Comparison of ENCODE assay signal across 25 cellular contexts in the genomic region with DNA sequence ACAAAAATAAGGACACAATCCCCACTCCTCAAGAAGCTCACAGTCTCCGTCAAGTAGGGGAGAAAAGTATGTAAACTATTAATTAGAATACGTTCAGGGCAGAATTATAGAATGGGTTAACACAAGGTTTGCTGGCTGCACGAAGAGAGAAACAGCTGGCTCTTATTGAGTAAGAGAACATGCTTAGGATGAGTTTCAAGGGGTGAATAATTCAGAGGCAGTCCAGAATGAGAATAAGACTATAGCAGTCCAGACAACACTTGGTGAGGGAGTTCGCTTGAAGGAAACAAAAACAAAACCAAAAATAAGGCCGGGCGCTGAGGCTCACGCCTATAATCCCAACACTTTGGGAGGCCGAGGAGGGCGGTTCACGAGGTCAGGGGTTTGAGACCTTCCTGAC.
DNase-seq lines count a peak whose midpoint lies in the region; ATAC-seq and TF ChIP-seq lines count a peak whose summit lies in the region.
"Had no signal": no experiment of that assay in that cellular context is flagged by ENCODE, and none has a peak within 500 bp of the region (broad histone marks: within the 10 kb centered on the region; RNA-seq: fewer than 3 reads in every experiment).

No MANE protein-coding gene starts in this region.

- ATAC-seq in HG03565 (IDR thresholded peaks at IDR 0.05; ENCODE audit: unreplicated experiment): no peak
- no peak for ATAC-seq in stimulated activated memory B cell treated with anti-CD40 and anti-IgM and Interleukin-4, amounts not matched to agents 10 μg/mL and 1 μg/mL and 100 μg/mL, for 72 hours
- ATAC-seq: activated T-cell treated with anti-CD3 and anti-CD28 coated beads, Interleukin-2, amount 50 U/mL, for 4 hours; naive thymus-derived CD8-positive, alpha-beta T cell; T-cell had no signal

- DNase-seq in AG10803 (ENCODE audit: low read depth) (peak; percentile 76), adipocyte (ENCODE audit: low read depth) (no peak), fibroblast of the aortic adventitia (ENCODE audit: low read depth) (peak; percentile 69), myocyte (ENCODE audit: low read depth) (peak; percentile 73), foreskin melanocyte (no peak), MM.1S (no peak)
- DNase-seq: activated CD4-positive, alpha-beta T cell treated with anti-CD3 and anti-CD28 coated beads for 4 hours; activated naive CD4-positive, alpha-beta T cell; activated T-cell treated with anti-CD3 and anti-CD28 coated beads, Interleukin-2, amount 50 U/mL, for 4 hours; CD4-positive, alpha-beta T cell; DMS 273 treated with DMSO at 0.1 percent for 48 hours; H9; Karpas-422; kidney; naive thymus-derived CD8-positive, alpha-beta T cell; NCI-H1092; NCI-H1930; NCI-H2227 treated with DMSO at 0.1 percent for 48 hours; ovary; SJCRH30; T-cell had no signal

- no peaks in the 10 kb centered on the region for H3K27me3 ChIP-seq in adipocyte (replicated peaks; ENCODE audit: control insufficient read depth, insufficient read depth, low read length)
- H3K27me3 ChIP-seq in MM.1S (replicated peaks; ENCODE audit: insufficient read depth, low read length): no peaks in the 10 kb centered on the region
- H3K27me3 ChIP-seq: cardiac muscle cell, ovary, SJCRH30 had no signal

- H3K9ac ChIP-seq in adipocyte (ENCODE audit: low read length): peak overlapping the region; percentile 82
- no peak overlapping the region for H3K9ac ChIP-seq in MM.1S (ENCODE audit: low read length)

- H3K9me3 ChIP-seq in adipocyte (ENCODE audit: control insufficient read depth, low read length): no peaks in the 10 kb centered on the region
- H3K9me3 ChIP-seq in MM.1S (replicated peaks; ENCODE audit: insufficient read depth, low read length): no peaks in the 10 kb centered on the region
- H3K9me3 ChIP-seq: ovary, SJCRH30 had no signal

- H2AFZ ChIP-seq in MM.1S (ENCODE audit: low read length): no peak overlapping the region

- H3K4me1 ChIP-seq in adipocyte (ENCODE audit: control insufficient read depth, insufficient read depth, low read length): peaks cover 35% of the 10 kb centered on the region
- H3K4me1 ChIP-seq in MM.1S (ENCODE audit: low read length): no peaks in the 10 kb centered on the region

- no peak overlapping the region for H3K4me2 ChIP-seq in MM.1S (ENCODE audit: low read depth, low read length)

- TF ChIP-seq CTCF in AG10803 (conservative IDR thresholded peaks at IDR 0.05; ENCODE audit: low read length) (no peak), fibroblast of the aortic adventitia (IDR thresholded peaks at IDR 0.05; ENCODE audit: insufficient read depth, low read length) (no peak), MM.1S (IDR thresholded peaks at IDR 0.05; ENCODE audit: low read length) (no peak)

- H3K4me3 ChIP-seq in AG10803 (ENCODE audit: low read length) (peak overlapping the region; percentile 33), adipocyte (ENCODE audit: low read length) (peak overlapping the region; percentile 82), fibroblast of the aortic adventitia (ENCODE audit: low read depth, low read length) (no peak overlapping the region), MM.1S (ENCODE audit: low read length) (no peak overlapping the region)
- H3K4me3 ChIP-seq: cardiac muscle cell, ovary, SJCRH30 had no signal

- no peak overlapping the region for H3K4me3 Mint-ChIP-seq in stimulated activated memory B cell treated with anti-CD40 and anti-IgM and Interleukin-4, amounts not matched to agents 10 μg/mL and 1 μg/mL and 100 μg/mL, for 72 hours
- H3K4me3 Mint-ChIP-seq: activated T-cell treated with anti-CD3 and anti-CD28 coated beads, Interleukin-2, amount 50 U/mL, for 4 hours; CD4-positive, alpha-beta T cell; dendritic cell treated with granulocyte-macrophage colony-stimulating factor and Interleukin-4, amounts not matched to agents 40 ng/mL and 50 ng/mL, for 4 days; H9; naive thymus-derived CD8-positive, alpha-beta T cell; T-cell had no signal

- peaks cover 15% of the 10 kb centered on the region for H3K27me3 Mint-ChIP-seq in stimulated activated memory B cell treated with anti-CD40 and anti-IgM and Interleukin-4, amounts not matched to agents 10 μg/mL and 1 μg/mL and 100 μg/mL, for 72 hours

- no peaks in the 10 kb centered on the region for H3K4me1 Mint-ChIP-seq in stimulated activated memory B cell treated with anti-CD40 and anti-IgM and Interleukin-4, amounts not matched to agents 10 μg/mL and 1 μg/mL and 100 μg/mL, for 72 hours
- H3K4me1 Mint-ChIP-seq: H9; naive thymus-derived CD8-positive, alpha-beta T cell; T-cell had no signal

- no peaks in the 10 kb centered on the region for H3K36me3 ChIP-seq in adipocyte (ENCODE audit: control insufficient read depth, insufficient read depth, low read length, severe bottlenecking)
- no peaks in the 10 kb centered on the region for H3K36me3 ChIP-seq in MM.1S (replicated peaks; ENCODE audit: insufficient read depth, low read length)
- H3K36me3 ChIP-seq: cardiac muscle cell, ovary, SJCRH30 had no signal

- no peak overlapping the region for H3K27ac Mint-ChIP-seq in stimulated activated memory B cell treated with anti-CD40 and anti-IgM and Interleukin-4, amounts not matched to agents 10 μg/mL and 1 μg/mL and 100 μg/mL, for 72 hours
- H3K27ac Mint-ChIP-seq: CD4-positive, alpha-beta T cell; dendritic cell treated with granulocyte-macrophage colony-stimulating factor and Interleukin-4, amounts not matched to agents 40 ng/mL and 50 ng/mL, for 4 days; T-cell had no signal

- no peak overlapping the region for H3K27ac ChIP-seq in MM.1S (ENCODE audit: low read length)
- H3K27ac ChIP-seq: cardiac muscle cell, ovary, SJCRH30 had no signal

- H4K20me1 ChIP-seq in MM.1S (ENCODE audit: insufficient read depth, low read length): no peaks in the 10 kb centered on the region

- H3K36me3 Mint-ChIP-seq in stimulated activated memory B cell treated with anti-CD40 and anti-IgM and Interleukin-4, amounts not matched to agents 10 μg/mL and 1 μg/mL and 100 μg/mL, for 72 hours: no peaks in the 10 kb centered on the region
- H3K36me3 Mint-ChIP-seq: naive thymus-derived CD8-positive, alpha-beta T cell; T-cell had no signal

- H3K9me2 ChIP-seq in MM.1S (replicated peaks; ENCODE audit: insufficient read depth, low read length): no peaks in the 10 kb centered on the region

- H3F3A ChIP-seq in MM.1S (ENCODE audit: insufficient read depth, low read length): no peaks in the 10 kb centered on the region

- H3K9me3 Mint-ChIP-seq in stimulated activated memory B cell treated with anti-CD40 and anti-IgM and Interleukin-4, amounts not matched to agents 10 μg/mL and 1 μg/mL and 100 μg/mL, for 72 hours: no peaks in the 10 kb centered on the region
- H3K9me3 Mint-ChIP-seq: activated T-cell treated with anti-CD3 and anti-CD28 coated beads, Interleukin-2, amount 50 U/mL, for 4 hours; CD4-positive, alpha-beta T cell; dendritic cell treated with granulocyte-macrophage colony-stimulating factor and Interleukin-4, amounts not matched to agents 40 ng/mL and 50 ng/mL, for 4 days; naive thymus-derived CD8-positive, alpha-beta T cell; T-cell had no signal

- H3K79me2 ChIP-seq in MM.1S (ENCODE audit: low read length): no peaks in the 10 kb centered on the region

Comparison
In these comparisons a context has a peak if more than half of its experiments do, and no peak if none do; other contexts are left out.
1. DNase-seq: peak in AG10803 (single experiment), fibroblast of the aortic adventitia (single experiment) and myocyte (single experiment); none in adipocyte (single experiment), foreskin melanocyte (single experiment) and MM.1S (single experiment).
2. H3K4me3 ChIP-seq: peak in AG10803 (single experiment) and adipocyte (single experiment); none in fibroblast of the aortic adventitia (single experiment) and MM.1S (single experiment).